In genomic region chr10:110733256-110733952, GRCh38 we compare ENCODE assay signal across 10 cellular contexts.
DNase-seq lines count a peak whose midpoint lies in the region; ATAC-seq, FAIRE-seq and TF ChIP-seq lines count a peak whose summit lies in the region.
"Had no signal": no experiment of that assay in that cellular context is flagged by ENCODE, and none has a peak within 500 bp of the region (broad histone marks: within the 10 kb centered on the region; RNA-seq: fewer than 3 reads in every experiment).

No MANE protein-coding gene starts in this region.

- H3K36me3 ChIP-seq in KMS-11 (ENCODE audit: insufficient read depth) (no peaks in the 10 kb centered on the region), body of pancreas (replicated peaks in 1 of 2; ENCODE audit: insufficient read depth in 1 of 2, low read depth in 2 of 2) (no peaks in the 10 kb centered on the region), right lobe of liver (no peaks in the 10 kb centered on the region)

- H3K4me3 ChIP-seq in A549 (peak overlapping the region; percentile 25; the same call in 2 of the 3 replicates), KMS-11 (IDR thresholded peaks at IDR 0.05; ENCODE audit: insufficient read depth, low read depth, low read length) (no peak overlapping the region), body of pancreas (no peak overlapping the region), right lobe of liver (peak overlapping the region; percentile 16 to 37 (median 34))

- peak; percentile 61 for FAIRE-seq in A549 (lab: Jason Lieb, UNC)

- CTCF ChIA-PET in A549 (lab: Yijun Ruan, JAX), result interaction anchor here (3.3 kb wide), 1 partner anchor 12 kb away, joined by 13 read pairs; no protein-coding TSS in a partner anchor

- no peak for TF ChIP-seq CTCF in A549 (IDR thresholded peaks at IDR 0.05)
- no peak for TF ChIP-seq CTCF in KMS-11 (conservative IDR thresholded peaks at IDR 0.05; ENCODE audit: low read depth, low read length)
- TF ChIP-seq CTCF in body of pancreas (IDR thresholded peaks at IDR 0.05), result no peak
- no peak for TF ChIP-seq CTCF in right lobe of liver (IDR thresholded peaks at IDR 0.05)

- TF ChIP-seq POLR2A in A549 (IDR thresholded peaks at IDR 0.05; ENCODE audit: low read length), result no peak
- TF ChIP-seq POLR2A in body of pancreas (IDR thresholded peaks at IDR 0.05), result no peak
- TF ChIP-seq POLR2A in right lobe of liver (IDR thresholded peaks at IDR 0.05), result no peak

- POLR2A ChIA-PET in A549 (lab: Yijun Ruan, JAX), result no interaction called here

- H4K20me1 ChIP-seq in KMS-11 (ENCODE audit: insufficient read depth), result no peaks in the 10 kb centered on the region

- peak overlapping the region; percentile 72 for H2AFZ ChIP-seq in KMS-11 (ENCODE audit: low read depth)

- peak overlapping the region; percentile 10 to 61; a peak in 4 of 6 replicates for H3K27ac ChIP-seq in A549
- peak overlapping the region; percentile 36 for H3K27ac ChIP-seq in KMS-11
- no peak overlapping the region for H3K27ac ChIP-seq in body of pancreas
- H3K27ac ChIP-seq in right lobe of liver, result peak overlapping the region in 2 of 3 donors; percentile 18 to 37

- peaks cover 17% of the 10 kb centered on the region; the same call in 2 of the 3 replicates for H3K4me1 ChIP-seq in A549
- H3K4me1 ChIP-seq in KMS-11 (ENCODE audit: low read depth, poor library complexity, severe bottlenecking), result peaks cover 25% of the 10 kb centered on the region
- H3K4me1 ChIP-seq in body of pancreas, result peaks cover 7% of the 10 kb centered on the region
- H3K4me1 ChIP-seq in right lobe of liver, result peaks cover 0 to 41% (median 0%) of the 10 kb centered on the region in 4 donors

- intact Hi-C loops in body of pancreas (cut with DNase I) (no loop called here), right lobe of liver (cut with DNase I) (no loop called here)

- WGBS in A549 (ENCODE audit: missing lambda C conversion rate), result 52% methylated on average over 16 of the region's 16 CpGs
- 36% methylated on average over 16 of the region's 16 CpGs for WGBS in body of pancreas, 2 donors
- WGBS in right lobe of liver (ENCODE audit: insufficient coverage, low coverage, low lambda C conversion rate, missing lambda C conversion rate), result 26% methylated on average over 12 of the region's 16 CpGs

- H3K79me2 ChIP-seq in KMS-11 (ENCODE audit: insufficient read depth, low read depth), result no peaks in the 10 kb centered on the region

- H3K4me2 ChIP-seq in A549 (peak overlapping the region; percentile 70), KMS-11 (peak overlapping the region; percentile 69)

- peak overlapping the region; percentile 28; the same call in 1 of the 2 replicates for H3K9ac ChIP-seq in KMS-11

- H3K27me3 ChIP-seq in KMS-11 (ENCODE audit: insufficient read depth, low read depth) (no peaks in the 10 kb centered on the region), body of pancreas (no peaks in the 10 kb centered on the region), right lobe of liver (no peaks in the 10 kb centered on the region)

- no peak for DNase-seq in A549 (ENCODE audit: low read depth in 1 of 2, low spot score in 1 of 2)
- peak; percentile 32 to 64 (median 51) for DNase-seq in body of pancreas
- DNase-seq in right lobe of liver, result peak in 2 of 3 donors; percentile 43 to 75
- no peak for DNase-seq in amniotic stem cell (lab: John Stamatoyannopoulos, UW)
- DNase-seq in SK-N-DZ (ENCODE audit: low spot score), result no peak
- no peak for DNase-seq in GM19238 (ENCODE audit: insufficient read length, low spot score)
- DNase-seq: cortex of kidney, DND-41 had no signal

- TF ChIP-seq EP300 in A549 (IDR thresholded peaks at IDR 0.05), result no peak

- H3K9me3 ChIP-seq in A549, result no peaks in the 10 kb centered on the region
- H3K9me3 ChIP-seq in body of pancreas, result no peaks in the 10 kb centered on the region
- no peaks in the 10 kb centered on the region for H3K9me3 ChIP-seq in right lobe of liver

- ATAC-seq in A549 (peak; percentile 45 to 66; a peak in 4 of 6 replicates), body of pancreas (peak; percentile 64), right lobe of liver (peak; percentile 70 to 81 (median 80)), HG03460 (IDR thresholded peaks at IDR 0.05; ENCODE audit: unreplicated experiment) (no peak)

- TF ChIP-seq RAD21 in A549 (conservative IDR thresholded peaks at IDR 0.05 in 1 of 2, IDR thresholded peaks at IDR 0.05 in 1 of 2), result no peak

TF ChIP-seq in A549, 52 proteins besides CTCF, POLR2A, EP300 and RAD21:
- TF ChIP-seq HDAC2 (IDR thresholded peaks at IDR 0.05) (no peak), MAFK (IDR thresholded peaks at IDR 0.05; ENCODE audit: partially characterized antibody) (peak; percentile 89), RARB (CRISPR knock-in tag; IDR thresholded peaks at IDR 0.05) (no peak)

Comparison
In these comparisons a context has a peak if more than half of its experiments do, and no peak if none do; other contexts are left out.
1. DNase-seq: peak in body of pancreas (4 of 4) and right lobe of liver (2 of 3); none in A549 (0 of 2), amniotic stem cell (single experiment), SK-N-DZ (single experiment) and GM19238 (single experiment).
2. H3K27ac ChIP-seq: peak in A549 (2 of 2), KMS-11 (single experiment) and right lobe of liver (2 of 3); none in body of pancreas (0 of 4).
3. H3K4me3 ChIP-seq: peak in A549 (single experiment) and right lobe of liver (3 of 3); none in KMS-11 (single experiment) and body of pancreas (0 of 2).